Comparison of ENCODE assay signal across 19 cellular contexts in the genomic region with DNA sequence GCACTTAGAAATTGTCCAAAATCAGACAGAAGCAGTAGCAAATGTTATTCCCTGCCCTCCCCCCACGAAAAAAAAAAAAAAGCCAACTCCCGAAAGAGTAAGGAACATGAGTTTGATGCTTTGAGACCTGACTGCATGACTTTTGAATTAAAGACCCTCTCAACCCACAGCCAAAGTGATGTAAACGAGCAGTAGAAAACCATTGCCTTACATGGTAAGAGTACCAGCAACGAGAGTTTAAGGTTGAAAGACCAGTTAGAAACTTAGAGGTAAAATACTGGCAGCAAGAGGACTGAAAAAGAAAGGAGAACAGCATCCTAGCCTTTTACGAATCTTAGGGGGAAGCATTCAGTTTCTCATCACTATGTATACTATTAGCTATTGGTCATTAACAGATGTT. TPM values are rescaled to one million over a fixed set of nuclear protein-coding genes. Genes with fewer than 3 reads are reported as not detected.
DNase-seq lines count a peak whose midpoint lies in the region; ATAC-seq and TF ChIP-seq lines count a peak whose summit lies in the region.
"Had no signal": no experiment of that assay in that cellular context is flagged by ENCODE, and none has a peak within 500 bp of the region (broad histone marks: within the 10 kb centered on the region; RNA-seq: fewer than 3 reads in every experiment).

No MANE protein-coding gene starts in this region.

- no peaks in the 10 kb centered on the region for H4K20me1 ChIP-seq in GM23248 (ENCODE audit: insufficient read depth)
- no peaks in the 10 kb centered on the region for H4K20me1 ChIP-seq in PC-9 (ENCODE audit: insufficient read depth)
- no peaks in the 10 kb centered on the region for H4K20me1 ChIP-seq in neural progenitor cell (ENCODE audit: low read depth)

- H3K9me2 ChIP-seq in GM23248 (ENCODE audit: insufficient read depth) (no peaks in the 10 kb centered on the region), PC-9 (ENCODE audit: insufficient read depth) (no peaks in the 10 kb centered on the region)

- WGBS in GM23248 (ENCODE audit: low coverage in 1 of 2, low lambda C conversion rate in 2 of 2, missing lambda C conversion rate in 2 of 2), 2 experiments, result 27 to 33% methylated on average over 5 of the region's 5 CpGs

- BruUV-seq in PC-9 (replicated peaks; lab: Mats Ljungman, UMichigan), result no TSS peak

- H3K9me3 ChIP-seq in GM23248 (ENCODE audit: low read depth) (no peaks in the 10 kb centered on the region), PC-9 (ENCODE audit: insufficient read depth, low read depth) (0 out of 2 replicates have a peak, but pooled peaks cover 4% of the 10 kb centered on the region), neural progenitor cell (ENCODE audit: low read depth) (no peaks in the 10 kb centered on the region), uterus (no peaks in the 10 kb centered on the region)
- H3K9me3 ChIP-seq: A549 had no signal

- H3K27me3 ChIP-seq in GM23248 (replicated peaks; ENCODE audit: insufficient read depth) (no peaks in the 10 kb centered on the region), PC-9 (ENCODE audit: insufficient read depth, low read depth) (no peaks in the 10 kb centered on the region), neural progenitor cell (no peaks in the 10 kb centered on the region), uterus (no peaks in the 10 kb centered on the region)

- no peak overlapping the region for H3K9ac ChIP-seq in GM23248
- no peak overlapping the region for H3K9ac ChIP-seq in neural progenitor cell

- in situ Hi-C loops in GM23248 (cut with MboI), result no loop called here

- H3K4me1 ChIP-seq in GM23248 (ENCODE audit: insufficient read depth), result no peaks in the 10 kb centered on the region
- no peaks in the 10 kb centered on the region for H3K4me1 ChIP-seq in PC-9 (replicated peaks; ENCODE audit: insufficient read depth)
- no peaks in the 10 kb centered on the region for H3K4me1 ChIP-seq in neural progenitor cell
- no peaks in the 10 kb centered on the region for H3K4me1 ChIP-seq in uterus
- H3K4me1 ChIP-seq: A549 had no signal

- no peak overlapping the region for H3K27ac ChIP-seq in GM23248
- H3K27ac ChIP-seq in PC-9, result no peak overlapping the region
- no peak overlapping the region for H3K27ac ChIP-seq in neural progenitor cell
- H3K27ac ChIP-seq in uterus, result no peak overlapping the region
- H3K27ac ChIP-seq: 22Rv1, A549, C4-2B had no signal

- TF ChIP-seq CTCF in PC-9 (conservative IDR thresholded peaks at IDR 0.05) (no peak), neural progenitor cell (IDR thresholded peaks at IDR 0.05) (no peak), uterus (IDR thresholded peaks at IDR 0.05) (no peak)

- H3K27ac Mint-ChIP-seq in neural progenitor cell, result no peak overlapping the region
- H3K27ac Mint-ChIP-seq: CD4-positive, alpha-beta T cell; HFFc6 had no signal

- H3K4me2 ChIP-seq in GM23248 (ENCODE audit: unreplicated experiment), result no peak overlapping the region
- no peak overlapping the region for H3K4me2 ChIP-seq in PC-9
- H3K4me2 ChIP-seq in neural progenitor cell, result no peak overlapping the region
- H3K4me2 ChIP-seq: A549 had no signal

- ATAC-seq in HG03039 (IDR thresholded peaks at IDR 0.05; ENCODE audit: unreplicated experiment), result no peak
- ATAC-seq: A549 had no signal

- POLR2A ChIA-PET in PC-9 (lab: Charles Lee; ENCODE audit: unreplicated experiment), result no interaction called here

- H2AFZ ChIP-seq in GM23248 (0 out of 2 replicates have a peak overlapping the region, but pooled peaks have one; percentile 36), PC-9 (0 out of 2 replicates have a peak overlapping the region, but pooled peaks have one; percentile 48), neural progenitor cell (replicated peaks) (peak overlapping the region; percentile 26)

- no peaks in the 10 kb centered on the region for H3K36me3 Mint-ChIP-seq in neural progenitor cell

- DNase-seq in GM23248 (no peak), PC-9 (no peak), iPS DF 19.7 (ENCODE audit: low read depth, low spot score) (peak; percentile 9), neural progenitor cell (ENCODE audit: low spot score) (no peak), NCI-H345 (lab: John Stamatoyannopoulos, UW) (no peak), uterus (no peak)
- DNase-seq: AML-193; CD4-positive, alpha-beta T cell; DMS153; DMS79; GDM1; HCEC 1CT; HFFc6; IMR-90 had no signal

- H3K4me3 Mint-ChIP-seq in neural progenitor cell, result no peak overlapping the region
- H3K4me3 Mint-ChIP-seq: CD4-positive, alpha-beta T cell; HFFc6 had no signal

- no peaks in the 10 kb centered on the region for H3K4me1 Mint-ChIP-seq in neural progenitor cell

- TF ChIP-seq POLR2A in uterus (IDR thresholded peaks at IDR 0.05), result no peak

- H3F3A ChIP-seq in GM23248 (ENCODE audit: insufficient read depth) (no peaks in the 10 kb centered on the region), PC-9 (ENCODE audit: insufficient read depth, low read depth) (no peaks in the 10 kb centered on the region), neural progenitor cell (ENCODE audit: low read depth) (no peaks in the 10 kb centered on the region)

- no peaks in the 10 kb centered on the region for H3K27me3 Mint-ChIP-seq in neural progenitor cell (ENCODE audit: insufficient read depth, low read depth)
- H3K27me3 Mint-ChIP-seq: CD4-positive, alpha-beta T cell had no signal

- H3K79me2 ChIP-seq in GM23248 (ENCODE audit: insufficient read depth) (no peaks in the 10 kb centered on the region), PC-9 (ENCODE audit: low read depth) (no peaks in the 10 kb centered on the region), neural progenitor cell (ENCODE audit: low read depth) (no peaks in the 10 kb centered on the region)

- H3K4me3 ChIP-seq in GM23248, result no peak overlapping the region
- H3K4me3 ChIP-seq in PC-9, result no peak overlapping the region
- H3K4me3 ChIP-seq in neural progenitor cell, result no peak overlapping the region
- H3K4me3 ChIP-seq in uterus, result no peak overlapping the region
- H3K4me3 ChIP-seq: A549 had no signal

- intact Hi-C loops in PC-9 (cut with micrococcal nuclease; ENCODE audit: unreplicated experiment), result no loop called here
- intact Hi-C loops in uterus (cut with DNase I; ENCODE audit: low total_unique reads), result no loop called here

- no peaks in the 10 kb centered on the region for H3K36me3 ChIP-seq in GM23248 (ENCODE audit: low read depth)
- H3K36me3 ChIP-seq in PC-9 (ENCODE audit: low read depth), result no peaks in the 10 kb centered on the region
- H3K36me3 ChIP-seq in neural progenitor cell, result no peaks in the 10 kb centered on the region
- no peaks in the 10 kb centered on the region for H3K36me3 ChIP-seq in uterus

- peaks cover 4% of the 10 kb centered on the region for H3K9me3 Mint-ChIP-seq in neural progenitor cell

- CTCF ChIA-PET in PC-9 (lab: Charles Lee), result no interaction called here

RNA-seq across cellular contexts. Expression of a gene that starts 10.0 kb away (rescaled TPM):
- total RNA-seq in GM23248 (2014; rRNA removed; shearing (Covaris generic)), result 0.22 TPM in 1 of 2 replicates, not detected in the other
- 0.27 and 0.44 TPM in 2 replicates for polyA plus RNA-seq in GM23248 (2016; fragmentation: Nextera tagmentation; extraction: Ambion mirVana)
- total RNA-seq in PC-9 (2021) (1.1 and 3.0 TPM in 2 replicates), neural progenitor cell (ENCODE audit: low replicate concordance) (not detected in 2 replicates), uterus (not detected)
- total RNA-seq: CD4-positive, alpha-beta T cell had no signal
- polyA plus RNA-seq: BJ had no signal
